Comparison of ENCODE assay signal across 30 cellular contexts in the genomic region with DNA sequence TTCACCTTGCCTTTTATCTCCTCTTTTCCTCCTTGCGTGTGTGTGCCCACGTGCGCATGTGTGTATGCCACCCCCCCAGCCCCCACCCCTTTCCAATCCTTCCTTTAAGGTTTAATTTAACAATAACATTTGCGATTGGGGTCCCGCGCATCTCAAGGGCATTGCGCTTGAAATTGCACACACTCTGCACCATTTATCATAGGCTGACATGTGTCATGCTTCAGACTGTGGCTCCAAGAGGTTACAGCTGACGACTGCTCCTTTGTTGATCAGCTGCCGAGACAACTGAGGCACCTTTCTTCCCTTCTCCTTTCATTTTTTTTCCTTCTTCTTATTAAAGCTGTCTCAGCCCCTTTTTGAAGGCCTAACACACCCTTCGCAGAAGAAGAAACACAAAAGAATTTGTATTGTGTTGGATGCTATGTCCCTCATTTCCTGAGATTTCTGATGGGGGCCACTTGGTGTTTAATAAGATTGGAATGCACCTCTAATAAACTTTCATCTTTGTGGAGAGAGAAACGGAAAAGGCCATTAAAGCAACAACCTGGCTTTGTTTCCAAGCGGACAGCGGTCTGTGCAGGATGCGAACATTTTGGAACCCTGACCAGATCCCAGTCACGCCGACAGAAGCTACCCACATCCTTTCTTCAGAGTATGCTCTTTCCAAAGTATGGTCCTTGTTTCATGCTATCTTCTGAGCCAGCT.
"Had no signal": no experiment of that assay in that cellular context is flagged by ENCODE, and none has a peak within 500 bp of the region (broad histone marks: within the 10 kb centered on the region; RNA-seq: fewer than 3 reads in every experiment).

No MANE protein-coding gene starts in this region.

- H3K27me3 ChIP-seq: adrenal gland, body of pancreas, cardiac muscle cell, colonic mucosa, esophagus muscularis mucosa, gastroesophageal sphincter had no signal

- DNase-seq: activated CD4-positive, alpha-beta memory T cell treated with anti-CD3 and anti-CD28 coated beads for 36 hours; activated CD4-positive, alpha-beta T cell treated with anti-CD3 and anti-CD28 coated beads for 36 hours; activated CD4-positive, alpha-beta T cell treated with anti-CD3 and anti-CD28 coated beads, Interleukin-2, amount 10 ng/mL, durations not matched to agents 24 days and 14 days; activated CD4-positive, CD25-positive, alpha-beta regulatory T cell; activated CD4-positive, CD25-positive, alpha-beta regulatory T cell treated with anti-CD3 and anti-CD28 coated beads, Interleukin-2, amount 50 U/mL, for 72 hours; activated CD8-positive, alpha-beta memory T cell treated with anti-CD3 and anti-CD28 coated beads, Interleukin-2, amount 10 ng/mL, durations not matched to agents 7 days and 5 days; activated CD8-positive, alpha-beta memory T cell treated with anti-CD3 and anti-CD28 coated beads, Interleukin-2, amount 50 U/mL, for 4 hours; activated CD8-positive, alpha-beta T cell treated with anti-CD3 and anti-CD28 coated beads, Interleukin-2, amount 10 ng/mL, durations not matched to agents 7 days and 5 days; activated effector memory CD4-positive, alpha-beta T cell treated with anti-CD3 and anti-CD28 coated beads, Interleukin-2, amount 50 U/mL, for 16 hours; activated naive CD4-positive, alpha-beta T cell treated with anti-CD3 and anti-CD28 coated beads for 36 hours; activated naive CD8-positive, alpha-beta T cell treated with anti-CD3 and anti-CD28 coated beads for 36 hours; activated naive CD8-positive, alpha-beta T cell treated with anti-CD3 and anti-CD28 coated beads, Interleukin-2, amount 50 U/mL, for 24 hours; activated T-cell treated with anti-CD3 and anti-CD28 coated beads, Interleukin-2, amount 50 U/mL, for 1 hour; activated T-cell treated with anti-CD3 and anti-CD28 coated beads, Interleukin-2, amount 50 U/mL, for 48 hours; adrenal gland; amygdala; aorta; body of pancreas; central memory CD4-positive, alpha-beta T cell; cerebellar nuclear complex; colonic mucosa; dorsolateral prefrontal cortex; effector memory CD4-positive, alpha-beta T cell; endodermal cell; erythroblast; foreskin melanocyte; T-helper 2 cell had no signal

- H3K36me3 ChIP-seq: adrenal gland, cardiac muscle cell, colonic mucosa, esophagus muscularis mucosa, gastroesophageal sphincter had no signal

- H3K4me1 ChIP-seq: adrenal gland, body of pancreas, colonic mucosa had no signal

- ATAC-seq: activated CD4-positive, alpha-beta T cell treated with anti-CD3 and anti-CD28 coated beads for 36 hours; activated CD8-positive, alpha-beta memory T cell treated with anti-CD3 and anti-CD28 coated beads, Interleukin-2, amount 10 ng/mL, durations not matched to agents 7 days and 5 days; activated CD8-positive, alpha-beta T cell treated with anti-CD3 and anti-CD28 coated beads, Interleukin-2, amount 10 ng/mL, durations not matched to agents 7 days and 5 days; activated naive CD8-positive, alpha-beta T cell treated with anti-CD3 and anti-CD28 coated beads, Interleukin-2, amount 50 U/mL, for 24 hours; body of pancreas; gastroesophageal sphincter had no signal

- H3K4me3 ChIP-seq: adrenal gland, body of pancreas, cardiac muscle cell, colonic mucosa, dorsolateral prefrontal cortex, esophagus muscularis mucosa, gastroesophageal sphincter had no signal

- H3K27ac ChIP-seq: adrenal gland, body of pancreas, cardiac muscle cell, colonic mucosa, dorsolateral prefrontal cortex, esophagus muscularis mucosa, gastroesophageal sphincter had no signal
